18 cellular contexts compared by ENCODE assay signal in genomic region chr2:7448578-7449264, GRCh38.
"Had no signal": no experiment of that assay in that cellular context is flagged by ENCODE, and none has a peak within 500 bp of the region (broad histone marks: within the 10 kb centered on the region; RNA-seq: fewer than 3 reads in every experiment).

No MANE protein-coding gene starts in this region.

- FAIRE-seq: frontal cortex, islet of Langerhans had no signal

- H3K36me3 Mint-ChIP-seq: naive B cell had no signal

- H3K9me3 Mint-ChIP-seq: naive B cell had no signal

- H3K4me3 ChIP-seq: adrenal gland, colonic mucosa, heart left ventricle, prostate gland, spleen, thoracic aorta had no signal

- H3K27ac ChIP-seq: adrenal gland, colonic mucosa, heart left ventricle, prostate gland, thoracic aorta had no signal

- DNase-seq: activated CD8-positive, alpha-beta memory T cell treated with anti-CD3 and anti-CD28 coated beads, Interleukin-2, amount 50 U/mL, for 4 hours; adrenal gland; colonic mucosa; effector CD4-positive, alpha-beta T cell; heart left ventricle; naive B cell; nucleus accumbens; SHP77; spleen; stimulated activated CD4-positive, alpha-beta T cell treated with anti-CD3 and anti-CD28 coated beads, Interleukin-1b, Interleukin-23, amount 100 ng/mL, for 48 hours; stimulated activated naive CD4-positive, alpha-beta T cell treated with Interleukin-2 at 50 U/mL for 16 hours; T-helper 9 cell had no signal

- H3K4me1 ChIP-seq: adrenal gland, colonic mucosa, heart left ventricle, prostate gland had no signal

- ATAC-seq: heart left ventricle, sciatic nerve, SK-N-SH treated with all-trans-retinoic acid at 6 μM for 48 hours had no signal

- H3K4me1 Mint-ChIP-seq: naive B cell had no signal

- H3K27ac Mint-ChIP-seq: naive B cell had no signal

- H3K27me3 ChIP-seq: colonic mucosa, spleen had no signal

- H3K4me3 Mint-ChIP-seq: naive B cell had no signal

- H3K9me3 ChIP-seq: adrenal gland, colonic mucosa, heart left ventricle, prostate gland, spleen, thoracic aorta had no signal

- H3K36me3 ChIP-seq: adrenal gland, colonic mucosa, heart left ventricle, prostate gland, spleen, thoracic aorta had no signal
